1 cellular context compared by ENCODE assay signal in the genomic region with DNA sequence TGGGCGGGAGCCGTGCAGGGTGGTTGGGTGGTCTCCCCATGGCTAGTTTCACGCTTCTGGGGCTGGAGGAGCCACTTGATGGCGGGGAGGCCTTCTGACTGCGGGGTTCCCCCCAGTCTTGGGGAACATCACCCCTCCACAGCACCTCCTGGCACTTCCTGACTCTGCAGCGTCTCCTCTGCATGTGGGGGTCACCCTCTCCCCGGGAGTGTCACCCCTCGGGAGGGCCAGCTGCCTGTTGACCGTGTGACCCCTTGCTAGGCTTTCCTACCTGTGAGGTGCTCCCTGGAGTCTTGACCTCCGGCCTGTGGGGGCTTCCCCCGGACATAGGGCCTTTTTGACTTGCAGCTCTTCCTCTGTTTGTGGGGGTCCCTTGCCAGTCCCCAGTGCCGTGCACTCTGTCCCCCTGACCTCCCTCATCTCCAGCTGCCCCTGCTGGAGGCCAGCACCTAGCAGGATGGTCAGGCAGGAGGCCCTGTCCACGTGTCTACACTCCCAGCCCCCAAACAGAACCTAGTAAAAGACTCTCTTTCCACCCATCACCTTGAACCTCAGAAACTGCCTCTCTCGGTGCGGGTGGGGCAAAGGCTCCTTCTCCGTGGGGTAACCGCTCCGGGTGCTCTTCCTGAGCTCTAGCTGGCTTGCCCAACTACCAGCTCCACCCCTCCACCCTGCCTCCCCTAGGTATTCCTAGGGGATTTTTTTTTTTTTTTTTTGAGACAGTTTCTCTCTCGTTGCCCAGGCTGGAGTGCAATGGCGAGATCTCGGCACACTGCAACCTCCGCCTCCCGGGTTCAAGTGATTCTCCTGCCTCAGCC.
TF ChIP-seq lines count a peak whose summit lies in the region.

No MANE protein-coding gene starts in this region.

TF ChIP-seq in HEK293, 187 proteins besides CTCF, POLR2A, EP300 and RAD21 (continued from another document):
- TF ChIP-seq, protein P1, sequence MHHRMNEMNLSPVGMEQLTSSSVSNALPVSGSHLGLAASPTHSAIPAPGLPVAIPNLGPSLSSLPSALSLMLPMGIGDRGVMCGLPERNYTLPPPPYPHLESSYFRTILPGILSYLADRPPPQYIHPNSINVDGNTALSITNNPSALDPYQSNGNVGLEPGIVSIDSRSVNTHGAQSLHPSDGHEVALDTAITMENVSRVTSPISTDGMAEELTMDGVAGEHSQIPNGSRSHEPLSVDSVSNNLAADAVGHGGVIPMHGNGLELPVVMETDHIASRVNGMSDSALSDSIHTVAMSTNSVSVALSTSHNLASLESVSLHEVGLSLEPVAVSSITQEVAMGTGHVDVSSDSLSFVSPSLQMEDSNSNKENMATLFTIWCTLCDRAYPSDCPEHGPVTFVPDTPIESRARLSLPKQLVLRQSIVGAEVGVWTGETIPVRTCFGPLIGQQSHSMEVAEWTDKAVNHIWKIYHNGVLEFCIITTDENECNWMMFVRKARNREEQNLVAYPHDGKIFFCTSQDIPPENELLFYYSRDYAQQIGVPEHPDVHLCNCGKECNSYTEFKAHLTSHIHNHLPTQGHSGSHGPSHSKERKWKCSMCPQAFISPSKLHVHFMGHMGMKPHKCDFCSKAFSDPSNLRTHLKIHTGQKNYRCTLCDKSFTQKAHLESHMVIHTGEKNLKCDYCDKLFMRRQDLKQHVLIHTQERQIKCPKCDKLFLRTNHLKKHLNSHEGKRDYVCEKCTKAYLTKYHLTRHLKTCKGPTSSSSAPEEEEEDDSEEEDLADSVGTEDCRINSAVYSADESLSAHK (tag by site-specific recombination; IDR thresholded peaks at IDR 0.05), result peak; percentile 48; the same call in 1 of the 2 replicates
- no peak for TF ChIP-seq GFI1B (tag by site-specific recombination; IDR thresholded peaks at IDR 0.05)
- TF ChIP-seq ZBTB10 (tag by site-specific recombination; IDR thresholded peaks at IDR 0.05), result peak; percentile 79; the same call in 1 of the 2 replicates
- TF ChIP-seq ZNF707 (tag by site-specific recombination; IDR thresholded peaks at IDR 0.05), result no peak
- no peak for TF ChIP-seq ZNF280D (tag by site-specific recombination; IDR thresholded peaks at IDR 0.05)
- TF ChIP-seq KLF8 (tag by site-specific recombination; IDR thresholded peaks at IDR 0.05), result no peak
- TF ChIP-seq ZIC2 (tag by site-specific recombination; IDR thresholded peaks at IDR 0.05), result 0 out of 2 replicates have a peak, but pooled peaks have one; percentile 16
- TF ChIP-seq ZNF830 (tag by site-specific recombination; IDR thresholded peaks at IDR 0.05; ENCODE audit: low read depth), result no peak
- TF ChIP-seq ZNF391 (tag by site-specific recombination; IDR thresholded peaks at IDR 0.05; ENCODE audit: borderline replicate concordance, low read depth), result no peak
- 0 out of 2 replicates have a peak, but pooled peaks have one; percentile 29 for TF ChIP-seq ZNF785 (tag by site-specific recombination; IDR thresholded peaks at IDR 0.05)
- no peak for TF ChIP-seq ZNF670 (tag by site-specific recombination; IDR thresholded peaks at IDR 0.05; ENCODE audit: low read depth)
- TF ChIP-seq ZNF155 (tag by site-specific recombination; IDR thresholded peaks at IDR 0.05), result no peak
- no peak for TF ChIP-seq BCL11B (tag by site-specific recombination; IDR thresholded peaks at IDR 0.05; ENCODE audit: low read depth)
- TF ChIP-seq, protein P2, sequence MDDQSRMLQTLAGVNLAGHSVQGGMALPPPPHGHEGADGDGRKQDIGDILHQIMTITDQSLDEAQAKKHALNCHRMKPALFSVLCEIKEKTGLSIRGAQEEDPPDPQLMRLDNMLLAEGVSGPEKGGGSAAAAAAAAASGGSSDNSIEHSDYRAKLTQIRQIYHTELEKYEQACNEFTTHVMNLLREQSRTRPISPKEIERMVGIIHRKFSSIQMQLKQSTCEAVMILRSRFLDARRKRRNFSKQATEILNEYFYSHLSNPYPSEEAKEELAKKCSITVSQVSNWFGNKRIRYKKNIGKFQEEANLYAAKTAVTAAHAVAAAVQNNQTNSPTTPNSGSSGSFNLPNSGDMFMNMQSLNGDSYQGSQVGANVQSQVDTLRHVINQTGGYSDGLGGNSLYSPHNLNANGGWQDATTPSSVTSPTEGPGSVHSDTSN (CRISPR knock-in tag; IDR thresholded peaks at IDR 0.05), result no peak
- TF ChIP-seq ZBTB26 (tag by site-specific recombination; optimal IDR thresholded peaks at IDR 0.05), result no peak
- TF ChIP-seq ZBTB8A (tag by site-specific recombination; IDR thresholded peaks at IDR 0.05), result peak; percentile 2
- TF ChIP-seq GLIS1 (tag by site-specific recombination; IDR thresholded peaks at IDR 0.05), result peak; percentile 83
- TF ChIP-seq ZFP37 (tag by site-specific recombination; IDR thresholded peaks at IDR 0.05), result no peak
- TF ChIP-seq ZBTB1 (tag by site-specific recombination; IDR thresholded peaks at IDR 0.05), result no peak
- peak; percentile 70; the same call in 1 of the 2 replicates for TF ChIP-seq GLIS2 (tag by site-specific recombination; IDR thresholded peaks at IDR 0.05)
- no peak for TF ChIP-seq ZNF610 (tag by site-specific recombination; IDR thresholded peaks at IDR 0.05; ENCODE audit: borderline replicate concordance)
- TF ChIP-seq ZNF571 (tag by site-specific recombination; IDR thresholded peaks at IDR 0.05), result no peak
- no peak for TF ChIP-seq ZNF280C (tag by site-specific recombination; IDR thresholded peaks at IDR 0.05)
- TF ChIP-seq ZNF561 (tag by site-specific recombination; IDR thresholded peaks at IDR 0.05; ENCODE audit: borderline replicate concordance), result 0 out of 2 replicates have a peak, but pooled peaks have one; percentile 4
- no peak for TF ChIP-seq ZNF366 (tag by site-specific recombination; conservative IDR thresholded peaks at IDR 0.05)
- no peak for TF ChIP-seq ZNF239 (tag by site-specific recombination; IDR thresholded peaks at IDR 0.05)
